In genomic region chr9:137143459-137143858, GRCh38 we compare ENCODE assay signal across 24 cellular contexts. TPM values are rescaled to one million over a fixed set of nuclear protein-coding genes. Genes with fewer than 3 reads are reported as not detected.
A peak's percentile ranks its signal among the peaks of the same experiment; 100 is the strongest.
DNase-seq lines count a peak whose midpoint lies in the region; ATAC-seq, FAIRE-seq and TF ChIP-seq lines count a peak whose summit lies in the region.
"Had no signal": no experiment of that assay in that cellular context is flagged by ENCODE, and none has a peak within 500 bp of the region (broad histone marks: within the 10 kb centered on the region; RNA-seq: fewer than 3 reads in every experiment).

No MANE protein-coding gene starts in this region.

- H3K4me1 ChIP-seq in osteoblast (ENCODE audit: insufficient read depth, low read length), result no peaks in the 10 kb centered on the region
- H3K4me1 ChIP-seq: BE2C had no signal

- no peak overlapping the region for H3K4me3 ChIP-seq in osteoblast (ENCODE audit: insufficient read depth, low read length)
- H3K4me3 ChIP-seq: A549; BLaER1 treated with 17β-estradiol and CSF1 and Interleukin-3, amounts not matched to agents 10 nM and 100 nM; GM23338 had no signal

- H3K27me3 ChIP-seq in osteoblast (ENCODE audit: insufficient read depth, low read length), result peaks cover 26% of the 10 kb centered on the region

- TF ChIP-seq CTCF in osteoblast (IDR thresholded peaks at IDR 0.05; ENCODE audit: extremely low read depth, low read depth, low read length), result no peak

- ATAC-seq in Right ventricle myocardium inferior, result no peak
- ATAC-seq in left ventricle myocardium superior, result no peak
- ATAC-seq in HG03175 (IDR thresholded peaks at IDR 0.05; ENCODE audit: unreplicated experiment), result no peak
- ATAC-seq: A549, GM23338, HCT116 had no signal

- H3K79me2 ChIP-seq in osteoblast (ENCODE audit: insufficient read depth, low read length), result no peaks in the 10 kb centered on the region

- no peak overlapping the region for H2AFZ ChIP-seq in osteoblast (ENCODE audit: low read length)
- H2AFZ ChIP-seq: GM23338 had no signal

- FAIRE-seq in frontal cortex (lab: Jason Lieb, UNC), result no peak
- FAIRE-seq: A549, GM12892, GM19239, H54 had no signal

- H4K20me1 ChIP-seq in osteoblast (ENCODE audit: insufficient read depth, low read length), result no peaks in the 10 kb centered on the region

- intact Hi-C loops in Right ventricle myocardium inferior (cut with DNase I) (no loop called here), left ventricle myocardium superior (cut with micrococcal nuclease) (no loop called here)

- H3K27ac ChIP-seq in cingulate gyrus (ENCODE audit: low read depth, low read length) (peak overlapping the region; percentile 10), osteoblast (ENCODE audit: low read depth, low read length) (no peak overlapping the region)
- H3K27ac ChIP-seq: 22Rv1; A549; BLaER1 treated with 17β-estradiol and CSF1 and Interleukin-3, amounts not matched to agents 10 nM and 100 nM had no signal

- H3K9me3 ChIP-seq in osteoblast (ENCODE audit: low read depth, low read length), result no peaks in the 10 kb centered on the region
- H3K9me3 ChIP-seq: A549, BE2C had no signal

- H3K4me2 ChIP-seq in osteoblast (ENCODE audit: insufficient read depth, low read length), result no peak overlapping the region
- H3K4me2 ChIP-seq: A549, GM23338 had no signal

- no peaks in the 10 kb centered on the region for H3K36me3 ChIP-seq in osteoblast (ENCODE audit: insufficient read depth, low read length)
- H3K36me3 ChIP-seq: BE2C; BLaER1 treated with 17β-estradiol and CSF1 and Interleukin-3, amounts not matched to agents 10 nM and 100 nM had no signal

- DNase-seq in Right ventricle myocardium inferior (ENCODE audit: missing footprints), result peak; percentile 20
- DNase-seq in left ventricle myocardium superior, result no peak
- DNase-seq in osteoblast (ENCODE audit: insufficient read length, low spot score, missing footprints), result peak; percentile 70
- DNase-seq in frontal cortex (ENCODE audit: low spot score in 2 of 2), result no peak
- DNase-seq: ACHN; AML-193; CD4-positive, alpha-beta T cell; CD8-positive, alpha-beta memory T cell; DMS53; DMS79 treated with DMSO at 0.1 percent for 48 hours; GF-D8 had no signal

RNA-seq across cellular contexts. Expression of gene GRIN1, which starts 4.5 kb away (rescaled TPM):
- not detected for total RNA-seq in Right ventricle myocardium inferior
- total RNA-seq in left ventricle myocardium superior, result not detected
- total RNA-seq in osteoblast, result not detected in 2 replicates
- total RNA-seq in frontal cortex, result 29.8 TPM
- total RNA-seq: CD4-positive, alpha-beta T cell; CD8-positive, alpha-beta memory T cell; G401 had no signal

RNA-seq across cellular contexts. Expression of gene LRRC26, which starts 26.4 kb away (rescaled TPM):
- total RNA-seq in Right ventricle myocardium inferior, result not detected
- not detected for total RNA-seq in left ventricle myocardium superior
- not detected in 2 replicates for total RNA-seq in osteoblast
- total RNA-seq in frontal cortex, result 0.41 TPM
- total RNA-seq: CD4-positive, alpha-beta T cell; CD8-positive, alpha-beta memory T cell; Daoy had no signal

RNA-seq across cellular contexts. Expression of gene TMEM210, which starts 28.4 kb away (rescaled TPM):
- total RNA-seq in Right ventricle myocardium inferior (not detected), left ventricle myocardium superior (not detected), osteoblast (not detected in 2 replicates), frontal cortex (not detected)
- total RNA-seq: CD4-positive, alpha-beta T cell; CD8-positive, alpha-beta memory T cell; Daoy; G401; GM23338 had no signal

RNA-seq across cellular contexts. Expression of gene DPP7, which starts 28.9 kb away (rescaled TPM):
- total RNA-seq in Right ventricle myocardium inferior (143 TPM), left ventricle myocardium superior (155 TPM), osteoblast (66.6 and 74.6 TPM in 2 replicates), frontal cortex (38.3 TPM)

RNA-seq across cellular contexts. Expression of gene ANAPC2, which starts 44.9 kb away (rescaled TPM):
- 35.0 TPM for total RNA-seq in Right ventricle myocardium inferior
- total RNA-seq in left ventricle myocardium superior, result 38.2 TPM
- total RNA-seq in osteoblast, result 26.2 and 32.9 TPM in 2 replicates
- 22.4 TPM for total RNA-seq in frontal cortex

Comparison
In these comparisons a context has a peak if more than half of its experiments do, and no peak if none do; other contexts are left out.
1. DNase-seq: peak in Right ventricle myocardium inferior (single experiment) and osteoblast (single experiment); none in left ventricle myocardium superior (single experiment) and frontal cortex (0 of 2).
2. RNA of gene GRIN1, which starts 4.5 kb away (total RNA-seq): 29.8 TPM in frontal cortex (single experiment); not detected in Right ventricle myocardium inferior (single experiment), not detected in left ventricle myocardium superior (single experiment) and not detected in osteoblast; every median in the first group is over 10 times any median in the second.